ENCODE assay signal across 1 cellular context in genomic region chr6:131862486-131862885, GRCh38.
TF ChIP-seq lines count a peak whose summit lies in the region.

No MANE protein-coding gene starts in this region.

TF ChIP-seq in GM23338, 12 proteins besides CTCF, POLR2A, EP300 and RAD21 (continued from another document):
- TF ChIP-seq ETS1 (IDR thresholded peaks at IDR 0.05) (no peak), JUNB (IDR thresholded peaks at IDR 0.05; ENCODE audit: unreplicated experiment) (no peak), ZNF114 (CRISPR knock-in tag; IDR thresholded peaks at IDR 0.05) (no peak), ZNF462 (CRISPR knock-in tag; IDR thresholded peaks at IDR 0.05) (no peak), STAT1 (IDR thresholded peaks at IDR 0.05; ENCODE audit: unreplicated experiment) (no peak), NANOG (IDR thresholded peaks at IDR 0.05; ENCODE audit: borderline replicate concordance) (no peak), POLR2AphosphoS5 (IDR thresholded peaks at IDR 0.05; ENCODE audit: low read depth) (no peak), CREB1 (CRISPR knock-in tag; IDR thresholded peaks at IDR 0.05; ENCODE audit: low read depth) (no peak)
TF ChIP-seq in GM23338: peak in this region for 0.
